ENCODE assay signal across 8 cellular contexts in genomic region chr1:11735854-11736745, GRCh38. TPM values are rescaled to one million over a fixed set of nuclear protein-coding genes. Genes with fewer than 3 reads are reported as not detected.
DNase-seq lines count a peak whose midpoint lies in the region; FAIRE-seq and TF ChIP-seq lines count a peak whose summit lies in the region.

TSS of gene AGTRAP (plus strand) at chr1:11736136. CDS start at chr1:11736209, 73 bp downstream.

- intact Hi-C loops in endothelial cell of umbilical vein (cut with micrococcal nuclease): loop anchor here (1.0 to 10.0 kb wide), 3 partner anchors 67 to 461 kb away; partner anchors contain the start of genes DISP3 and UBIAD1

- H3K9me2 ChIP-seq in OCI-LY1 (ENCODE audit: low read depth, low read length): no peaks in the 10 kb centered on the region

- H3K9me1 ChIP-seq in endothelial cell of umbilical vein (replicated peaks; ENCODE audit: control insufficient read depth, extremely low read depth, insufficient read depth, low read length): no peaks in the 10 kb centered on the region

- no peaks in the 10 kb centered on the region for H4K20me1 ChIP-seq in OCI-LY1 (ENCODE audit: insufficient read depth, low read length)
- no peaks in the 10 kb centered on the region for H4K20me1 ChIP-seq in endothelial cell of umbilical vein (replicated peaks; ENCODE audit: control insufficient read depth, extremely low read depth, insufficient read depth, low read length)

- H2AFZ ChIP-seq in OCI-LY1 (ENCODE audit: low read length) (peak within 1 kb of the TSS; percentile 68; the same call in 1 of the 2 replicates), endothelial cell of umbilical vein (ENCODE audit: low read depth, low read length) (peak within 1 kb of the TSS; percentile 74)

- H3K36me3 ChIP-seq in OCI-LY1 (ENCODE audit: insufficient read depth, low read length): no peaks in the 10 kb centered on the region
- no peaks in the 10 kb centered on the region for H3K36me3 ChIP-seq in endothelial cell of umbilical vein (ENCODE audit: control insufficient read depth in 2 of 2, extremely low read depth in 1 of 2, insufficient read depth in 2 of 2, low read length in 2 of 2)

- peak; percentile 23; the same call in 1 of the 2 replicates for TF ChIP-seq CTCF in OCI-LY1 (IDR thresholded peaks at IDR 0.05; ENCODE audit: low read length)
- peak in 1 of 2 donors; percentile 29 for TF ChIP-seq CTCF in endothelial cell of umbilical vein (IDR thresholded peaks at IDR 0.05; ENCODE audit: extremely low read depth in 1 of 2, insufficient read depth in 1 of 2, low read depth in 1 of 2, low read length in 2 of 2)

- peak within 1 kb of the TSS; percentile 82 for H3K9ac ChIP-seq in OCI-LY1 (ENCODE audit: low read length)
- peak within 1 kb of the TSS; percentile 43 for H3K9ac ChIP-seq in endothelial cell of umbilical vein (replicated peaks; ENCODE audit: extremely low read depth, insufficient read depth, low read length)

- H3K4me2 ChIP-seq in OCI-LY1 (ENCODE audit: low read length) (peak within 1 kb of the TSS; percentile 82), endothelial cell of umbilical vein (ENCODE audit: insufficient read depth, low read length) (peak within 1 kb of the TSS; percentile 90)

- peak within 1 kb of the TSS; percentile 40 for H3K27ac ChIP-seq in OCI-LY1 (ENCODE audit: low read depth, low read length, poor library complexity, severe bottlenecking)
- peak within 1 kb of the TSS; percentile 18 for H3K27ac ChIP-seq in endothelial cell of umbilical vein (ENCODE audit: insufficient read depth, low read depth, low read length)

- POLR2A ChIA-PET in endothelial cell of umbilical vein (lab: Charles Lee): interaction anchor here (0.9 to 1.1 kb wide), 2 partner anchors 67 to 172 kb away, joined by 3 read pairs; no protein-coding TSS in a partner anchor

- DNase-seq in AG20443 (ENCODE audit: low spot score): peak; percentile 97
- DNase-seq in GM19240 (ENCODE audit: insufficient read length, low spot score): peak; percentile 92
- DNase-seq in HT1080 (ENCODE audit: low read depth): peak; percentile 87
- DNase-seq in activated CD8-positive, alpha-beta memory T cell treated with anti-CD3 and anti-CD28 coated beads, Interleukin-2, amount 50 U/mL, for 48 hours: peak; percentile 93
- DNase-seq in endothelial cell of umbilical vein (ENCODE audit: low read depth, low spot score): peak; percentile 89
- DNase-seq in midbrain (lab: John Stamatoyannopoulos, UW): peak; percentile 97
- peak; percentile 85 to 87 for DNase-seq in stimulated activated CD8-positive, alpha-beta memory T cell treated with anti-CD3 and anti-CD28 coated beads, Interleukin-15, amount 100 ng/mL, for 48 hours (ENCODE audit: low read depth in 2 of 2)

- CTCF ChIA-PET in endothelial cell of umbilical vein (lab: Charles Lee): interaction anchor here (0.8 to 4.3 kb wide), 10 partner anchors 10 to 90 kb away, joined by 3 to 22 read pairs (median 3); no protein-coding TSS in a partner anchor

- H3F3A ChIP-seq in OCI-LY1 (ENCODE audit: insufficient read depth, low read length): no peaks in the 10 kb centered on the region

- no peaks in the 10 kb centered on the region for H3K9me3 ChIP-seq in OCI-LY1 (ENCODE audit: low read length)
- no peaks in the 10 kb centered on the region for H3K9me3 ChIP-seq in endothelial cell of umbilical vein (replicated peaks; ENCODE audit: control insufficient read depth, insufficient read depth, low read length)

- TF ChIP-seq POLR2A in endothelial cell of umbilical vein (IDR thresholded peaks at IDR 0.05; ENCODE audit: low read depth, low read length): no peak

- BruUV-seq in endothelial cell of umbilical vein (replicated peaks; lab: Mats Ljungman, UMichigan): no TSS peak

- H3K4me3 ChIP-seq in OCI-LY1 (ENCODE audit: low read depth, low read length, poor library complexity, severe bottlenecking) (peak within 1 kb of the TSS; percentile 81), endothelial cell of umbilical vein (replicated peaks in 1 of 3; ENCODE audit: insufficient read depth in 1 of 3, low read depth in 1 of 3, low read length in 3 of 3) (peak within 1 kb of the TSS; percentile 42 to 93 (median 57))

- dilution Hi-C loops in endothelial cell of umbilical vein (cut with MboI; ENCODE audit: extremely low pct_ligation_motif_present, low sequenced_read_pairs): no loop called here

- no peaks in the 10 kb centered on the region for H3K27me3 ChIP-seq in OCI-LY1 (ENCODE audit: insufficient read depth, low read length)
- no peaks in the 10 kb centered on the region for H3K27me3 ChIP-seq in endothelial cell of umbilical vein (ENCODE audit: control insufficient read depth in 2 of 2, insufficient read depth in 2 of 2, low read length in 2 of 2)

- peaks cover 34% of the 10 kb centered on the region for H3K4me1 ChIP-seq in OCI-LY1 (ENCODE audit: insufficient read depth, low read length, severe bottlenecking)
- peaks cover 14% of the 10 kb centered on the region for H3K4me1 ChIP-seq in endothelial cell of umbilical vein (ENCODE audit: control insufficient read depth, extremely low read depth, insufficient read depth, low read length)

- no peaks in the 10 kb centered on the region for H3K79me2 ChIP-seq in OCI-LY1 (ENCODE audit: insufficient read depth, low read length)
- H3K79me2 ChIP-seq in endothelial cell of umbilical vein (ENCODE audit: control insufficient read depth, insufficient read depth, low read length): no peaks in the 10 kb centered on the region

- peak; percentile 89 for FAIRE-seq in endothelial cell of umbilical vein (lab: Jason Lieb, UNC)

TF ChIP-seq in endothelial cell of umbilical vein, 7 proteins besides CTCF, POLR2A, EP300 and RAD21:
- no peak for TF ChIP-seq JUN (IDR thresholded peaks at IDR 0.05; ENCODE audit: borderline replicate concordance, insufficient read depth, insufficient read length, low read depth)
- TF ChIP-seq MAX (IDR thresholded peaks at IDR 0.05; ENCODE audit: insufficient read depth, insufficient read length): peak; percentile 94

RNA-seq across cellular contexts. Expression of gene AGTRAP, which starts in this region (rescaled TPM):
- 69.3 and 73.9 TPM in 2 replicates for total RNA-seq in HT1080 (2014; rRNA removed; shearing (Covaris generic))
- polyA plus RNA-seq in HT1080 (2015; cell fraction: cytosol; rRNA removed): 54.6 and 65.4 TPM in 2 replicates
- 42.0 and 50.7 TPM in 2 replicates for polyA plus RNA-seq in HT1080 (2015; cell fraction: nucleus; rRNA removed)
- total RNA-seq in endothelial cell of umbilical vein: 40.3 and 41.6 TPM in 2 replicates
- polyA plus RNA-seq in endothelial cell of umbilical vein: 101 and 145 TPM in 2 replicates
- polyA plus RNA-seq in endothelial cell of umbilical vein (2011; cell fraction: cytosol; rRNA removed): 44.2 and 64.4 TPM in 2 replicates
- polyA plus RNA-seq in endothelial cell of umbilical vein (2011; cell fraction: nucleus; rRNA removed): 38.2 and 43.8 TPM in 2 replicates
- 29.8 and 42.6 TPM in 2 replicates for polyA plus RNA-seq in endothelial cell of umbilical vein (2012)
- polyA minus RNA-seq in endothelial cell of umbilical vein: 21.8 and 27.8 TPM in 2 replicates
- 44.4 TPM for polyA minus RNA-seq in endothelial cell of umbilical vein (2011; cell fraction: cytosol; rRNA and poly(A)+ RNA removed)
- 9.5 and 12.6 TPM in 2 replicates for polyA minus RNA-seq in endothelial cell of umbilical vein (2011; cell fraction: nucleus; rRNA and poly(A)+ RNA removed)

Comparison
In these comparisons a context has a peak if more than half of its experiments do, and no peak if none do; other contexts are left out.
1. Peak in every context shown above with its lines: DNase-seq, H3K4me3 ChIP-seq and H3K27ac ChIP-seq.